Comparison of ENCODE assay signal across 23 cellular contexts in genomic region chr9:16316406-16316805, GRCh38.
"Had no signal": no experiment of that assay in that cellular context is flagged by ENCODE, and none has a peak within 500 bp of the region (broad histone marks: within the 10 kb centered on the region; RNA-seq: fewer than 3 reads in every experiment).

No MANE protein-coding gene starts in this region.

- H3K27me3 Mint-ChIP-seq: activated CD8-positive, alpha-beta T cell treated with anti-CD3 and anti-CD28 coated beads for 36 hours; activated T-cell treated with anti-CD3 and anti-CD28 coated beads, Interleukin-2, amount 50 U/mL, for 24 hours; T-cell had no signal

- H3K4me1 Mint-ChIP-seq: T-cell had no signal

- H3K4me3 Mint-ChIP-seq: activated CD8-positive, alpha-beta T cell treated with anti-CD3 and anti-CD28 coated beads for 36 hours; activated T-cell treated with anti-CD3 and anti-CD28 coated beads, Interleukin-2, amount 50 U/mL, for 24 hours; endodermal cell; mesothelial cell of epicardium; nephron progenitor cell; T-cell; WTC11 had no signal

- H3K9me3 Mint-ChIP-seq: activated CD8-positive, alpha-beta T cell treated with anti-CD3 and anti-CD28 coated beads for 36 hours; activated T-cell treated with anti-CD3 and anti-CD28 coated beads, Interleukin-2, amount 50 U/mL, for 24 hours; activated T-helper 2 cell treated with anti-CD3 and anti-CD28 coated beads, Interferon-gamma antibody, Interleukin-2, Interleukin-4, amounts not matched to agents 10 μg/mL and 5 μg/mL and 100 μg/mL, durations not matched to agents 14 hours and 24 hours and 36 hours; endodermal cell had no signal

- H3K36me3 ChIP-seq: pancreas, upper lobe of right lung had no signal

- FAIRE-seq: islet of Langerhans, pancreas had no signal

- H3K9me3 ChIP-seq: body of pancreas, pancreas, upper lobe of right lung had no signal

- DNase-seq: activated CD4-positive, alpha-beta T cell treated with anti-CD3 and anti-CD28 coated beads for 4 hours; activated CD8-positive, alpha-beta T cell treated with anti-CD3 and anti-CD28 coated beads for 36 hours; activated naive CD4-positive, alpha-beta T cell treated with Interleukin-2 at 50 U/mL for 16 hours; activated T-cell treated with anti-CD3 and anti-CD28 coated beads, Interleukin-2, amount 50 U/mL, for 24 hours; body of pancreas; dorsolateral prefrontal cortex; endodermal cell; foreskin keratinocyte; glutamatergic neuron; hippocampal formation; nephron progenitor cell; pancreas; stimulated activated CD4-positive, alpha-beta T cell treated with anti-CD3 and anti-CD28 coated beads, Interleukin-12 subunit alpha, Interleukin-12 subunit beta, amount 100 ng/mL, for 4 hours; stimulated activated CD4-positive, alpha-beta T cell treated with anti-CD3 and anti-CD28 coated beads, Interleukin-1b, Interleukin-23, amount 100 ng/mL, for 48 hours; stimulated activated CD8-positive, alpha-beta memory T cell treated with anti-CD3 and anti-CD28 coated beads, Interleukin-4, amount 100 ng/mL, for 48 hours; stimulated activated naive CD4-positive, alpha-beta T cell; T-cell; upper lobe of right lung had no signal

- ATAC-seq: activated CD8-positive, alpha-beta T cell treated with anti-CD3 and anti-CD28 coated beads for 36 hours; body of pancreas; foreskin keratinocyte; pancreas; T-cell; upper lobe of right lung; WTC11 had no signal

- H3K4me3 ChIP-seq: body of pancreas, dorsolateral prefrontal cortex, pancreas, upper lobe of right lung had no signal

- H3K27ac ChIP-seq: body of pancreas, dorsolateral prefrontal cortex, epithelial cell of prostate, foreskin keratinocyte, pancreas, upper lobe of right lung had no signal

- H3K36me3 Mint-ChIP-seq: T-cell, WTC11 had no signal

- H3K4me1 ChIP-seq: body of pancreas, foreskin keratinocyte, pancreas, upper lobe of right lung had no signal

- H3K27me3 ChIP-seq: body of pancreas, pancreas, upper lobe of right lung had no signal

- H3K27ac Mint-ChIP-seq: activated CD8-positive, alpha-beta T cell treated with anti-CD3 and anti-CD28 coated beads for 36 hours; activated T-cell treated with anti-CD3 and anti-CD28 coated beads, Interleukin-2, amount 50 U/mL, for 24 hours; activated T-helper 2 cell treated with anti-CD3 and anti-CD28 coated beads, Interferon-gamma antibody, Interleukin-2, Interleukin-4, amounts not matched to agents 10 μg/mL and 5 μg/mL and 100 μg/mL, durations not matched to agents 14 hours and 24 hours and 36 hours; endodermal cell; T-cell; WTC11 had no signal
